Comparison of ENCODE assay signal across 14 cellular contexts in the genomic region with DNA sequence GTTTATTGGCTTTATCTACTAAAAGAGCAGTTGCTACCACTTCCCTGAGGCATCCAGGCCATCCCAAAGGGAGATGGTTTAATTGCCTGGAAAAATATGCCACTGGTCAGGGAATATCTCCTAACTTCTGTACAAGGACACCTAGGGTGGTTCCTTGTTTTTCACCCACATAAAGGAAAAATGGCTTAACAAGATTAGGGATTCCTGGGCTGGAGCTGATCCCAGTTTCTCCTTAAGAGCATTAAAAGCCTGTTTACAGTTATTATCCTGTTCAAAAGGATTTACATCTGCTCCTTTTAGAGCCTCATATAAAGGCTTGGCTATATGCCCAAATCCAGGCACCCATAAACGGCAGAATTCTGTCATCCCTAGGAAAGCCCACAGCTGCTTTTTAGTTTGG.
"Had no signal": no experiment of that assay in that cellular context is flagged by ENCODE, and none has a peak within 500 bp of the region (broad histone marks: within the 10 kb centered on the region; RNA-seq: fewer than 3 reads in every experiment).

No MANE protein-coding gene starts in this region.

- H3K27me3 ChIP-seq: adrenal gland, gastroesophageal sphincter had no signal

- H3K27ac ChIP-seq: adrenal gland, dorsolateral prefrontal cortex, gastroesophageal sphincter, thoracic aorta had no signal

- DNase-seq: activated CD4-positive, alpha-beta T cell treated with anti-CD3 and anti-CD28 coated beads for 4 hours; activated CD8-positive, alpha-beta T cell treated with anti-CD3 and anti-CD28 coated beads for 36 hours; activated effector memory CD4-positive, alpha-beta T cell treated with anti-CD3 and anti-CD28 coated beads, Interleukin-2, amount 50 U/mL, for 16 hours; activated T-cell treated with anti-CD3 and anti-CD28 coated beads, Interleukin-2, amount 50 U/mL, for 4 hours; adrenal gland; dorsolateral prefrontal cortex; naive thymus-derived CD4-positive, alpha-beta T cell; stimulated activated CD4-positive, alpha-beta T cell treated with anti-CD3 and anti-CD28 coated beads, Interleukin-12 subunit alpha, Interleukin-12 subunit beta, amount 100 ng/mL, for 4 hours; stimulated activated CD4-positive, alpha-beta T cell treated with anti-CD3 and anti-CD28 coated beads, Interleukin-2, amount 100 ng/mL, for 24 hours had no signal

- FAIRE-seq: islet of Langerhans had no signal

- ATAC-seq: activated CD8-positive, alpha-beta T cell treated with anti-CD3 and anti-CD28 coated beads for 36 hours; activated T-cell treated with anti-CD3 and anti-CD28 coated beads, Interleukin-2, amount 50 U/mL, for 4 hours; gastroesophageal sphincter; left lobe of liver; naive thymus-derived CD4-positive, alpha-beta T cell; WTC11 had no signal

- H3K9me3 ChIP-seq: adrenal gland had no signal

- H3K4me1 ChIP-seq: adrenal gland, gastroesophageal sphincter had no signal

- H3K4me3 ChIP-seq: adrenal gland, dorsolateral prefrontal cortex, gastroesophageal sphincter, thoracic aorta had no signal

- H3K36me3 ChIP-seq: adrenal gland, gastroesophageal sphincter, thoracic aorta had no signal
